In genomic region chr4:2866891-2867290, GRCh38 we compare ENCODE assay signal across 1 cellular context.
TF ChIP-seq lines count a peak whose summit lies in the region.

No MANE protein-coding gene starts in this region.

TF ChIP-seq in IMR-90, 13 proteins besides CTCF, POLR2A, EP300 and RAD21 (continued from another document):
- TF ChIP-seq ELK1 (IDR thresholded peaks at IDR 0.05; ENCODE audit: borderline replicate concordance, low read depth, low read length): no peak
- TF ChIP-seq CEBPB (IDR thresholded peaks at IDR 0.05; ENCODE audit: low read depth, low read length): no peak
- no peak for TF ChIP-seq USF2 (IDR thresholded peaks at IDR 0.05; ENCODE audit: low read depth, low read length)
- TF ChIP-seq RFX5 (IDR thresholded peaks at IDR 0.05; ENCODE audit: low read depth, low read length): no peak
TF ChIP-seq in IMR-90: peak in this region for 0.
